ENCODE assay signal across 27 cellular contexts in genomic region chr2:213703699-213704098, GRCh38.
"Had no signal": no experiment of that assay in that cellular context is flagged by ENCODE, and none has a peak within 500 bp of the region (broad histone marks: within the 10 kb centered on the region; RNA-seq: fewer than 3 reads in every experiment).

No MANE protein-coding gene starts in this region.

- H3K4me1 Mint-ChIP-seq: memory B cell; mesothelial cell of epicardium; naive thymus-derived CD4-positive, alpha-beta T cell; nephron; neural progenitor cell; stimulated activated effector memory CD8-positive, alpha-beta T cell treated with anti-CD3 and anti-CD28 coated beads, Interleukin-12 subunit alpha, Interleukin-12 subunit beta, amount 100 ng/mL, for 72 hours had no signal

- H3K27ac ChIP-seq: esophagus squamous epithelium, neural progenitor cell, ovary, stomach, testis, tibial artery, upper lobe of right lung, uterus had no signal

- H3K27me3 Mint-ChIP-seq: effector memory CD8-positive, alpha-beta T cell; memory B cell; naive thymus-derived CD4-positive, alpha-beta T cell had no signal

- H3K4me3 ChIP-seq: esophagus squamous epithelium, lung, neural progenitor cell, ovary, smooth muscle cell, stomach, testis, tibial artery, upper lobe of right lung, uterus had no signal

- H3K27ac Mint-ChIP-seq: effector memory CD8-positive, alpha-beta T cell; memory B cell; mesothelial cell of epicardium; naive thymus-derived CD4-positive, alpha-beta T cell; nephron; neural progenitor cell; stimulated activated effector memory CD8-positive, alpha-beta T cell treated with anti-CD3 and anti-CD28 coated beads, Interleukin-12 subunit alpha, Interleukin-12 subunit beta, amount 100 ng/mL, for 72 hours had no signal

- H3K4me1 ChIP-seq: esophagus squamous epithelium, neural progenitor cell, stomach, testis, tibial artery, upper lobe of right lung, uterus had no signal

- ATAC-seq: effector memory CD8-positive, alpha-beta T cell; left lobe of liver; naive thymus-derived CD4-positive, alpha-beta T cell; sciatic nerve; stimulated activated effector memory CD8-positive, alpha-beta T cell treated with anti-CD3 and anti-CD28 coated beads, Interleukin-12 subunit alpha, Interleukin-12 subunit beta, amount 100 ng/mL, for 72 hours; upper lobe of right lung had no signal

- H3K4me2 ChIP-seq: neural progenitor cell, smooth muscle cell had no signal

- H2AFZ ChIP-seq: neural progenitor cell had no signal

- H3K36me3 Mint-ChIP-seq: memory B cell; mesothelial cell of epicardium; naive thymus-derived CD4-positive, alpha-beta T cell; neural progenitor cell; stimulated activated effector memory CD8-positive, alpha-beta T cell treated with anti-CD3 and anti-CD28 coated beads, Interleukin-12 subunit alpha, Interleukin-12 subunit beta, amount 100 ng/mL, for 72 hours had no signal

- H3K27me3 ChIP-seq: esophagus squamous epithelium, neural progenitor cell, ovary, stomach, testis, tibial artery, upper lobe of right lung, uterus had no signal

- H3K9ac ChIP-seq: neural progenitor cell had no signal

- H3K9me3 Mint-ChIP-seq: mesothelial cell of epicardium, nephron had no signal

- H3K9me3 ChIP-seq: ovary, testis, upper lobe of right lung, uterus had no signal

- DNase-seq: cortex of kidney; effector memory CD8-positive, alpha-beta T cell; erythroblast; esophagus squamous epithelium; foreskin melanocyte; glutamatergic neuron; kidney; naive thymus-derived CD4-positive, alpha-beta T cell; ovary; stimulated activated CD4-positive, alpha-beta T cell treated with anti-CD3 and anti-CD28 coated beads, Interleukin-12 subunit alpha, Interleukin-12 subunit beta, amount 100 ng/mL, for 4 hours; stimulated activated CD4-positive, alpha-beta T cell treated with anti-CD3 and anti-CD28 coated beads, Interleukin-2, amount 100 ng/mL, for 24 hours; stimulated activated CD4-positive, alpha-beta T cell treated with anti-CD3 and anti-CD28 coated beads, Interleukin-4, amount 100 ng/mL, for 24 hours; stimulated activated naive CD4-positive, alpha-beta T cell treated with Interleukin-2 at 50 U/mL for 16 hours; stomach; testis; tibial artery; upper lobe of right lung; uterus had no signal

- H3K4me3 Mint-ChIP-seq: effector memory CD8-positive, alpha-beta T cell; memory B cell; mesothelial cell of epicardium; naive thymus-derived CD4-positive, alpha-beta T cell; nephron; neural progenitor cell; stimulated activated effector memory CD8-positive, alpha-beta T cell treated with anti-CD3 and anti-CD28 coated beads, Interleukin-12 subunit alpha, Interleukin-12 subunit beta, amount 100 ng/mL, for 72 hours had no signal

- H3K36me3 ChIP-seq: esophagus squamous epithelium, neural progenitor cell, ovary, stomach, tibial artery, upper lobe of right lung, uterus had no signal
